ENCODE assay signal across 1 cellular context in genomic region chr18:74427442-74428112, GRCh38.
TF ChIP-seq lines count a peak whose summit lies in the region.

No MANE protein-coding gene starts in this region.

TF ChIP-seq in HepG2, 621 proteins besides CTCF, POLR2A, EP300 and RAD21:
- TF ChIP-seq, protein P1, sequence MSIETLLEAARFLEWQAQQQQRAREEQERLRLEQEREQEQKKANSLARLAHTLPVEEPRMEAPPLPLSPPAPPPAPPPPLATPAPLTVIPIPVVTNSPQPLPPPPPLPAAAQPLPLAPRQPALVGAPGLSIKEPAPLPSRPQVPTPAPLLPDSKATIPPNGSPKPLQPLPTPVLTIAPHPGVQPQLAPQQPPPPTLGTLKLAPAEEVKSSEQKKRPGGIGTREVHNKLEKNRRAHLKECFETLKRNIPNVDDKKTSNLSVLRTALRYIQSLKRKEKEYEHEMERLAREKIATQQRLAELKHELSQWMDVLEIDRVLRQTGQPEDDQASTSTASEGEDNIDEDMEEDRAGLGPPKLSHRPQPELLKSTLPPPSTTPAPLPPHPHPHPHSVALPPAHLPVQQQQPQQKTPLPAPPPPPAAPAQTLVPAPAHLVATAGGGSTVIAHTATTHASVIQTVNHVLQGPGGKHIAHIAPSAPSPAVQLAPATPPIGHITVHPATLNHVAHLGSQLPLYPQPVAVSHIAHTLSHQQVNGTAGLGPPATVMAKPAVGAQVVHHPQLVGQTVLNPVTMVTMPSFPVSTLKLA (IDR thresholded peaks at IDR 0.05), result peak; percentile 90
- no peak for TF ChIP-seq RERE (CRISPR knock-in tag; IDR thresholded peaks at IDR 0.05; ENCODE audit: low read depth)
